Comparison of ENCODE assay signal across 12 cellular contexts in the genomic region with DNA sequence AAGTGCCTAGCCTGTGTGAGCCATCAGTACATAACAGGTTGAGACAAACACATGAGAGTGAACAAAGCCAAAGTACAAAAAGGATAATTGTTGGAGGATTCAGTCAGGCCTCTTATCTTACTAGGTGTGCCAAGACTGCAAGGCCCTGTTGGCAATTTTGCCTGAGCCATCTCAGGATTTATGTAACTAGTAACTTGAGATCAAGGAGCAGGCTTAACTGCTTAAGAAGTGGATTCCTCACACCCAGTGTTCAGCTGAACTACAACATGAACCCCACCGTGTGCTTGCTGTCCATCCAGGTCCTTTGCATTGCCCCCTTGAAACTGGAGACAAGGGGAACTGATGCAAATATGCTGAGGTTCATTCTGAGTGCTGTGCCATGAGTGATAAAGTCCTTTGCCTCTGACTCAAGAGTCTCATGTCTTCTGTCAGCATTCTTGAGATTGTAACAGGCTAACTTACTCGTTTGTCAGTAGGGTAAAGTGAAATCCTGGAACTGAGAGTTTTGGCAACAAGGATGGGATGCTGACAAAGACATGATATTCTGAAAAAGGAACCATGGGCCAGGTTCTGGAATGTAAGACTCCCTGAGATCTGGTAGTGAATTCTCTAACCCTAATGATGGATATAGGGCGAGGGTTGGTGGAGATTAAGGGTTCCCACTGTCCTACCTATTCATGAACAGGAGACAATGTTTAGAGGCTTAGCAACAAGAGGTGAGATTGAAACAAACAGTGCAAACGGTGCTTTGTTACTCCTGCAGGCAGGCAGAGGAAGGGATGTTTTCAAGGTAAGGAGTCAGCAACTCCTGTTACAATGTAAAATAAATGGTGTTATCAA. TPM values are rescaled to one million over a fixed set of nuclear protein-coding genes. Genes with fewer than 3 reads are reported as not detected.
DNase-seq lines count a peak whose midpoint lies in the region; ATAC-seq and TF ChIP-seq lines count a peak whose summit lies in the region.
"Had no signal": no experiment of that assay in that cellular context is flagged by ENCODE, and none has a peak within 500 bp of the region (broad histone marks: within the 10 kb centered on the region; RNA-seq: fewer than 3 reads in every experiment).

No MANE protein-coding gene starts in this region.

- POLR2A ChIA-PET in CD8-positive, alpha-beta memory T cell (lab: Charles Lee), result no interaction called here

- H3K79me2 ChIP-seq in Loucy (ENCODE audit: insufficient read depth, low read length), result no peaks in the 10 kb centered on the region

- TF ChIP-seq CTCF in Loucy (conservative IDR thresholded peaks at IDR 0.05; ENCODE audit: low read length) (no peak), adrenal gland (IDR thresholded peaks at IDR 0.05) (no peak)

- H3K4me2 ChIP-seq in Loucy (ENCODE audit: low read depth, low read length, poor library complexity, severe bottlenecking), result peak overlapping the region; percentile 11

- no peak overlapping the region for H3K4me3 ChIP-seq in CD8-positive, alpha-beta memory T cell (ENCODE audit: low read length)
- H3K4me3 ChIP-seq in Loucy (ENCODE audit: low read length, poor library complexity, severe bottlenecking) (no peak overlapping the region), adrenal gland (no peak overlapping the region)

- H3K4me1 ChIP-seq in CD8-positive, alpha-beta memory T cell (ENCODE audit: insufficient read depth, low read length), result peaks cover 15% of the 10 kb centered on the region
- peaks cover 10% of the 10 kb centered on the region for H3K4me1 ChIP-seq in Loucy (ENCODE audit: insufficient read depth, low read length, poor library complexity, severe bottlenecking)
- no peaks in the 10 kb centered on the region for H3K4me1 ChIP-seq in adrenal gland (replicated peaks in 1 of 2)

- no peak overlapping the region for H2AFZ ChIP-seq in Loucy (ENCODE audit: low read length)

- no peaks in the 10 kb centered on the region for H3K9me3 ChIP-seq in CD8-positive, alpha-beta memory T cell (ENCODE audit: low read length)
- H3K9me3 ChIP-seq in Loucy (ENCODE audit: insufficient read depth, low read depth, low read length) (no peaks in the 10 kb centered on the region), adrenal gland (replicated peaks in 1 of 3) (no peaks in the 10 kb centered on the region)

- H4K20me1 ChIP-seq in Loucy (ENCODE audit: insufficient read depth, low read length, poor library complexity, severe bottlenecking), result peaks cover 19% of the 10 kb centered on the region

- H3K36me3 Mint-ChIP-seq in CD8-positive, alpha-beta memory T cell, result peaks cover 0 to 19% (median 13%) of the 10 kb centered on the region in 3 donors
- peaks cover 11% of the 10 kb centered on the region for H3K36me3 Mint-ChIP-seq in natural killer cell treated with Interleukin-12 subunit alpha and Interleukin-12 subunit beta and Interleukin-15 and Interleukin-18, amount 100 ng/mL, for 72 hours

- 74 to 80% (median 79%) methylated on average over 4 of the region's 4 CpGs for WGBS in adrenal gland, 4 donors

- H3K36me3 ChIP-seq in CD8-positive, alpha-beta memory T cell (ENCODE audit: insufficient read depth, low read length), result peaks cover 16% of the 10 kb centered on the region
- H3K36me3 ChIP-seq in Loucy (ENCODE audit: insufficient read depth, low read length) (peaks cover 18% of the 10 kb centered on the region), adrenal gland (replicated peaks in 1 of 2) (peaks cover 0 to 15% of the 10 kb centered on the region in 2 donors)

- no peak overlapping the region for H3K9ac ChIP-seq in Loucy (ENCODE audit: low read depth, low read length, poor library complexity, severe bottlenecking)

- H3K4me3 Mint-ChIP-seq in CD8-positive, alpha-beta memory T cell, result peak overlapping the region in 5 of 7 donors; percentile 18 to 68 (median 46)
- H3K4me3 Mint-ChIP-seq in natural killer cell treated with Interleukin-12 subunit alpha and Interleukin-12 subunit beta and Interleukin-15 and Interleukin-18, amount 100 ng/mL, for 72 hours, result peak overlapping the region; percentile 68
- H3K4me3 Mint-ChIP-seq: CD4-positive, alpha-beta T cell; naive B cell had no signal

- TF ChIP-seq POLR2A in adrenal gland (IDR thresholded peaks at IDR 0.05), result no peak

- peak overlapping the region in 5 of 8 donors; percentile 7 to 81 (median 42) for H3K27ac Mint-ChIP-seq in CD8-positive, alpha-beta memory T cell
- H3K27ac Mint-ChIP-seq in natural killer cell treated with Interleukin-12 subunit alpha and Interleukin-12 subunit beta and Interleukin-15 and Interleukin-18, amount 100 ng/mL, for 72 hours, result peak overlapping the region; percentile 10 to 38
- H3K27ac Mint-ChIP-seq: CD4-positive, alpha-beta T cell had no signal

- peaks cover 15 to 24% (median 16%) of the 10 kb centered on the region in 3 donors for H3K4me1 Mint-ChIP-seq in CD8-positive, alpha-beta memory T cell
- peaks cover 14 to 19% of the 10 kb centered on the region in 2 donors for H3K4me1 Mint-ChIP-seq in natural killer cell treated with Interleukin-12 subunit alpha and Interleukin-12 subunit beta and Interleukin-15 and Interleukin-18, amount 100 ng/mL, for 72 hours (ENCODE audit: low read depth in 2 of 2)

- ATAC-seq in natural killer cell treated with Interleukin-12 subunit alpha and Interleukin-12 subunit beta and Interleukin-15 and Interleukin-18, amount 100 ng/mL, for 72 hours, result no peak
- no peak for ATAC-seq in HG03139 (IDR thresholded peaks at IDR 0.05; ENCODE audit: unreplicated experiment)
- ATAC-seq: PC-3 had no signal

- H3K27me3 ChIP-seq in CD8-positive, alpha-beta memory T cell (ENCODE audit: insufficient read depth, low read length, poor library complexity, severe bottlenecking), result no peaks in the 10 kb centered on the region
- H3K27me3 ChIP-seq in Loucy (ENCODE audit: insufficient read depth, low read length, poor library complexity, severe bottlenecking) (peaks cover 67% of the 10 kb centered on the region), adrenal gland (no peaks in the 10 kb centered on the region)

- H3K27me3 Mint-ChIP-seq in CD8-positive, alpha-beta memory T cell, result no peaks in the 10 kb centered on the region
- H3K27me3 Mint-ChIP-seq in natural killer cell treated with Interleukin-12 subunit alpha and Interleukin-12 subunit beta and Interleukin-15 and Interleukin-18, amount 100 ng/mL, for 72 hours, result no peaks in the 10 kb centered on the region
- H3K27me3 Mint-ChIP-seq: CD4-positive, alpha-beta T cell; naive B cell had no signal

- H3K27ac ChIP-seq in CD8-positive, alpha-beta memory T cell (ENCODE audit: low read depth, low read length), result no peak overlapping the region
- peak overlapping the region; percentile 63 for H3K27ac ChIP-seq in epithelial cell of prostate
- H3K27ac ChIP-seq in adrenal gland, result no peak overlapping the region

- no peak for DNase-seq in CD8-positive, alpha-beta memory T cell
- DNase-seq in epithelial cell of prostate (ENCODE audit: low read depth, low spot score) (peak; percentile 69), adrenal gland (no peak), amygdala (lab: John Stamatoyannopoulos, UW) (no peak), KG1 (lab: John Stamatoyannopoulos, UW) (no peak)
- DNase-seq in natural killer cell treated with Interleukin-12 subunit alpha and Interleukin-12 subunit beta and Interleukin-15 and Interleukin-18, amount 100 ng/mL, for 72 hours (ENCODE audit: low spot score), result no peak
- DNase-seq: naive B cell, NCI-H1417 treated with DMSO at 0.1 percent for 48 hours, PC-3 had no signal

- H3F3A ChIP-seq in Loucy (ENCODE audit: low read depth), result no peaks in the 10 kb centered on the region

- H3K9me2 ChIP-seq in Loucy (replicated peaks; ENCODE audit: low read depth, low read length), result no peaks in the 10 kb centered on the region

- intact Hi-C loops in adrenal gland (cut with DNase I), result no loop called here

- CTCF ChIA-PET in CD8-positive, alpha-beta memory T cell (lab: Charles Lee), result no interaction called here

- H3K9me3 Mint-ChIP-seq in CD8-positive, alpha-beta memory T cell, result no peaks in the 10 kb centered on the region
- H3K9me3 Mint-ChIP-seq in natural killer cell treated with Interleukin-12 subunit alpha and Interleukin-12 subunit beta and Interleukin-15 and Interleukin-18, amount 100 ng/mL, for 72 hours, result no peaks in the 10 kb centered on the region
- H3K9me3 Mint-ChIP-seq: CD4-positive, alpha-beta T cell; naive B cell had no signal

RNA-seq across cellular contexts. Expression of gene GATAD1, which starts 44.1 kb away (rescaled TPM):
- 10 to 100 TPM; 18.3 to 18.9 TPM for total RNA-seq in CD8-positive, alpha-beta memory T cell
- 11.4 TPM for polyA plus RNA-seq in CD8-positive, alpha-beta memory T cell
- 10 to 100 TPM; 12.1 to 16.6 TPM for total RNA-seq in natural killer cell treated with Interleukin-12 subunit alpha and Interleukin-12 subunit beta and Interleukin-15 and Interleukin-18, amount 100 ng/mL, for 72 hours
- 10 to 100 TPM; 25.0 to 88.0 (median 35.1) TPM for total RNA-seq in adrenal gland
- 10 to 100 TPM; 30.1 to 41.5 (median 33.9) TPM for polyA plus RNA-seq in adrenal gland
